Comparison of ENCODE assay signal across 27 cellular contexts in the genomic region with DNA sequence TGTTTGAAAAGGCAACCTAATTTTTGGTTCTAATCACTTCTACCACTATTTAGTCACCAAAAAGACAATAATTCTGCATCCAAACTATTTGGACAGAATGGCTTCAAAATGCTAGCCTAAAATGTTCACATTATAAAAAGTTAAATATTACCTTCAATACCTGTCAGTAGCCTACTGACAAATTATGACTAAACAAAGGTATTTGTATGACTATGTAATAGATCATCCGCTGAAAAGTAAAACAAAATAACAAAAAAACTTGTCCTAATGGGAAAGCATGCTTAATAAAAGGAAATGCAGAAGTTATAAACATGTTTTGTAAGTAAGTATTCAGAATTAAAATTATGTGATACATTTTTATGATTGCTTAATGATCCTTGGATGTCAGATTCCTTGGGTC. TPM values are rescaled to one million over a fixed set of nuclear protein-coding genes. Genes with fewer than 3 reads are reported as not detected.
A peak's percentile ranks its signal among the peaks of the same experiment; 100 is the strongest.
DNase-seq lines count a peak whose midpoint lies in the region; ATAC-seq, FAIRE-seq and TF ChIP-seq lines count a peak whose summit lies in the region.
"Had no signal": no experiment of that assay in that cellular context is flagged by ENCODE, and none has a peak within 500 bp of the region (broad histone marks: within the 10 kb centered on the region; RNA-seq: fewer than 3 reads in every experiment).

No MANE protein-coding gene starts in this region.

- H3K27ac ChIP-seq in A549: no peak overlapping the region
- no peak overlapping the region for H3K27ac ChIP-seq in RWPE2 (ENCODE audit: poor library complexity, severe bottlenecking)
- no peak overlapping the region for H3K27ac ChIP-seq in foreskin keratinocyte
- peak overlapping the region; percentile 26 for H3K27ac ChIP-seq in subcutaneous abdominal adipose tissue (ENCODE audit: low read depth, low read length)
- H3K27ac ChIP-seq in MM.1S (ENCODE audit: low read length): no peak overlapping the region
- H3K27ac ChIP-seq: 22Rv1; BLaER1 treated with 17β-estradiol and CSF1 and Interleukin-3, amounts not matched to agents 10 nM and 100 nM had no signal

- no peaks in the 10 kb centered on the region for H3K36me3 Mint-ChIP-seq in activated CD4-positive, alpha-beta T cell treated with anti-CD3 and anti-CD28 coated beads, Interleukin-2, amount 10 ng/mL, durations not matched to agents 7 days and 5 days (ENCODE audit: low read depth)
- H3K36me3 Mint-ChIP-seq: CD4-positive, alpha-beta memory T cell had no signal

- TF ChIP-seq CTCF in A549 (IDR thresholded peaks at IDR 0.05) (no peak), RWPE2 (IDR thresholded peaks at IDR 0.05; ENCODE audit: poor library complexity, severe bottlenecking) (no peak), foreskin keratinocyte (conservative IDR thresholded peaks at IDR 0.05) (no peak), MM.1S (IDR thresholded peaks at IDR 0.05; ENCODE audit: low read length) (no peak)

- no peak overlapping the region for H3K4me2 ChIP-seq in A549
- H3K4me2 ChIP-seq in MM.1S (ENCODE audit: low read depth, low read length): no peak overlapping the region
- H3K4me2 ChIP-seq: BLaER1 treated with 17β-estradiol and CSF1 and Interleukin-3, amounts not matched to agents 10 nM and 100 nM had no signal

- H3K27ac Mint-ChIP-seq in activated CD4-positive, alpha-beta T cell treated with anti-CD3 and anti-CD28 coated beads, Interleukin-2, amount 10 ng/mL, durations not matched to agents 7 days and 5 days: no peak overlapping the region
- H3K27ac Mint-ChIP-seq: CD4-positive, alpha-beta memory T cell; HFFc6 had no signal

- no peaks in the 10 kb centered on the region for H4K20me1 ChIP-seq in MM.1S (ENCODE audit: insufficient read depth, low read length)

- ATAC-seq in A549 (no peak), RWPE2 (ENCODE audit: low read depth) (peak; percentile 61; the same call in 2 of the 3 replicates), foreskin keratinocyte (peak; percentile 73), GM19023 (IDR thresholded peaks at IDR 0.05; ENCODE audit: unreplicated experiment) (no peak)

- FAIRE-seq in A549 (lab: Jason Lieb, UNC): peak; percentile 51
- FAIRE-seq: A204.1, GM12891, GM18507, H54 had no signal

- no peak for TF ChIP-seq EP300 in A549 (IDR thresholded peaks at IDR 0.05)

- no peaks in the 10 kb centered on the region for H3K9me2 ChIP-seq in MM.1S (replicated peaks; ENCODE audit: insufficient read depth, low read length)

- H3K27me3 Mint-ChIP-seq in activated CD4-positive, alpha-beta T cell treated with anti-CD3 and anti-CD28 coated beads, Interleukin-2, amount 10 ng/mL, durations not matched to agents 7 days and 5 days: no peaks in the 10 kb centered on the region
- H3K27me3 Mint-ChIP-seq: CD4-positive, alpha-beta memory T cell had no signal

- H3K9ac ChIP-seq in subcutaneous abdominal adipose tissue (ENCODE audit: low read length in 5 of 5): no peak overlapping the region
- no peak overlapping the region for H3K9ac ChIP-seq in MM.1S (ENCODE audit: low read length)
- H3K9ac ChIP-seq: BLaER1 treated with 17β-estradiol and CSF1 and Interleukin-3, amounts not matched to agents 10 nM and 100 nM had no signal

- POLR2A ChIA-PET in A549 (lab: Yijun Ruan, JAX): no interaction called here
- POLR2A ChIA-PET in activated CD4-positive, alpha-beta T cell treated with anti-CD3 and anti-CD28 coated beads, Interleukin-2, amount 10 ng/mL, durations not matched to agents 7 days and 5 days (lab: Charles Lee): no interaction called here

- no peak overlapping the region for H2AFZ ChIP-seq in MM.1S (ENCODE audit: low read length)

- H3K9me3 Mint-ChIP-seq in activated CD4-positive, alpha-beta T cell treated with anti-CD3 and anti-CD28 coated beads, Interleukin-2, amount 10 ng/mL, durations not matched to agents 7 days and 5 days: no peaks in the 10 kb centered on the region
- H3K9me3 Mint-ChIP-seq: HFFc6 had no signal

- no peak overlapping the region for H3K4me3 Mint-ChIP-seq in activated CD4-positive, alpha-beta T cell treated with anti-CD3 and anti-CD28 coated beads, Interleukin-2, amount 10 ng/mL, durations not matched to agents 7 days and 5 days
- H3K4me3 Mint-ChIP-seq: CD4-positive, alpha-beta memory T cell; HFFc6 had no signal

- no peaks in the 10 kb centered on the region for H3K4me1 Mint-ChIP-seq in activated CD4-positive, alpha-beta T cell treated with anti-CD3 and anti-CD28 coated beads, Interleukin-2, amount 10 ng/mL, durations not matched to agents 7 days and 5 days
- H3K4me1 Mint-ChIP-seq: CD4-positive, alpha-beta memory T cell had no signal

- H3K27me3 ChIP-seq in RWPE2 (ENCODE audit: insufficient read depth, poor library complexity, severe bottlenecking) (no peaks in the 10 kb centered on the region), foreskin keratinocyte (no peaks in the 10 kb centered on the region), subcutaneous abdominal adipose tissue (ENCODE audit: control insufficient read depth in 5 of 5, insufficient read depth in 4 of 5, low read length in 5 of 5) (no peaks in the 10 kb centered on the region), MM.1S (replicated peaks; ENCODE audit: insufficient read depth, low read length) (no peaks in the 10 kb centered on the region)
- H3K27me3 ChIP-seq: BE2C; BLaER1 treated with 17β-estradiol and CSF1 and Interleukin-3, amounts not matched to agents 10 nM and 100 nM had no signal

- H3K9me3 ChIP-seq in A549: no peaks in the 10 kb centered on the region
- H3K9me3 ChIP-seq in RWPE2 (ENCODE audit: severe bottlenecking): no peaks in the 10 kb centered on the region
- H3K9me3 ChIP-seq in subcutaneous abdominal adipose tissue (ENCODE audit: control insufficient read depth in 5 of 5, low read length in 5 of 5): peaks cover 0 to under 1% (median 0%) of the 10 kb centered on the region in 5 donors
- no peaks in the 10 kb centered on the region for H3K9me3 ChIP-seq in MM.1S (replicated peaks; ENCODE audit: insufficient read depth, low read length)
- H3K9me3 ChIP-seq: BE2C; BLaER1 treated with 17β-estradiol and CSF1 and Interleukin-3, amounts not matched to agents 10 nM and 100 nM; HAP-1 had no signal

- H3F3A ChIP-seq in MM.1S (ENCODE audit: insufficient read depth, low read length): no peaks in the 10 kb centered on the region

- no peak for TF ChIP-seq RAD21 in A549 (conservative IDR thresholded peaks at IDR 0.05 in 1 of 2, IDR thresholded peaks at IDR 0.05 in 1 of 2)

- no peaks in the 10 kb centered on the region for H3K36me3 ChIP-seq in RWPE2 (ENCODE audit: low read depth)
- H3K36me3 ChIP-seq in subcutaneous abdominal adipose tissue (ENCODE audit: control insufficient read depth in 5 of 5, insufficient read depth in 5 of 5, low read length in 5 of 5): peaks cover 55 to 84% (median 72%) of the 10 kb centered on the region in 5 donors
- H3K36me3 ChIP-seq in MM.1S (replicated peaks; ENCODE audit: insufficient read depth, low read length): no peaks in the 10 kb centered on the region
- H3K36me3 ChIP-seq: BE2C, HAP-1 had no signal

- H3K79me2 ChIP-seq in MM.1S (ENCODE audit: low read length): no peaks in the 10 kb centered on the region

- no peak overlapping the region for H3K4me3 ChIP-seq in A549
- no peak overlapping the region for H3K4me3 ChIP-seq in RWPE2 (ENCODE audit: severe bottlenecking)
- no peak overlapping the region for H3K4me3 ChIP-seq in subcutaneous abdominal adipose tissue (ENCODE audit: low read depth in 1 of 5, low read length in 5 of 5)
- H3K4me3 ChIP-seq in MM.1S (ENCODE audit: low read length): no peak overlapping the region
- H3K4me3 ChIP-seq: BLaER1 treated with 17β-estradiol and CSF1 and Interleukin-3, amounts not matched to agents 10 nM and 100 nM; HAP-1 had no signal

- WGBS in A549 (ENCODE audit: missing lambda C conversion rate): 49% methylated on average over 1 of the region's 1 CpG

- CTCF ChIA-PET in A549 (lab: Yijun Ruan, JAX): interaction anchor here (0.8 to 2.6 kb wide), 3 partner anchors 16 to 247 kb away, joined by 3 to 15 read pairs (median 3); no protein-coding TSS in a partner anchor
- CTCF ChIA-PET in activated CD4-positive, alpha-beta T cell treated with anti-CD3 and anti-CD28 coated beads, Interleukin-2, amount 10 ng/mL, durations not matched to agents 7 days and 5 days (lab: Charles Lee): no interaction called here

- no peak for DNase-seq in A549 (ENCODE audit: low read depth in 1 of 2, low spot score in 1 of 2)
- DNase-seq in RWPE2 (ENCODE audit: low spot score): no peak
- DNase-seq in foreskin keratinocyte: no peak
- no peak for DNase-seq in activated CD4-positive, alpha-beta T cell treated with anti-CD3 and anti-CD28 coated beads, Interleukin-2, amount 10 ng/mL, durations not matched to agents 7 days and 5 days
- no peak for DNase-seq in MM.1S
- DNase-seq: ACHN; AML-193; BE2C; Calu3; CD4-positive, alpha-beta memory T cell; COR-L47; DMS53; DMS79 treated with DMSO at 0.1 percent for 48 hours; GF-D8; GOT3; HFFc6 had no signal

- peaks cover 18% of the 10 kb centered on the region; the same call in 2 of the 3 replicates for H3K4me1 ChIP-seq in A549
- peaks cover 32% of the 10 kb centered on the region for H3K4me1 ChIP-seq in RWPE2 (ENCODE audit: insufficient read depth, poor library complexity, severe bottlenecking)
- peaks cover 21% of the 10 kb centered on the region for H3K4me1 ChIP-seq in foreskin keratinocyte
- H3K4me1 ChIP-seq in subcutaneous abdominal adipose tissue (ENCODE audit: control insufficient read depth in 5 of 5, insufficient read depth in 5 of 5, low read length in 5 of 5): peaks cover 0 to 15% (median 13%) of the 10 kb centered on the region in 5 donors
- no peaks in the 10 kb centered on the region for H3K4me1 ChIP-seq in MM.1S (ENCODE audit: low read length)
- H3K4me1 ChIP-seq: BE2C, HAP-1 had no signal

- TF ChIP-seq POLR2A in A549 (IDR thresholded peaks at IDR 0.05; ENCODE audit: low read length): no peak

TF ChIP-seq in A549, 52 proteins besides CTCF, POLR2A, EP300 and RAD21 (continues in another document):
- TF ChIP-seq, protein P1, sequence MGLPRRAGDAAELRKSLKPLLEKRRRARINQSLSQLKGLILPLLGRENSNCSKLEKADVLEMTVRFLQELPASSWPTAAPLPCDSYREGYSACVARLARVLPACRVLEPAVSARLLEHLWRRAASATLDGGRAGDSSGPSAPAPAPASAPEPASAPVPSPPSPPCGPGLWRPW (IDR thresholded peaks at IDR 0.05): no peak
- no peak for TF ChIP-seq FOSL2 (IDR thresholded peaks at IDR 0.05)
- TF ChIP-seq FOSL2 (CRISPR knock-in tag; IDR thresholded peaks at IDR 0.05): no peak
- TF ChIP-seq SREBF2 (IDR thresholded peaks at IDR 0.05): no peak
- TF ChIP-seq ZNF302 (CRISPR knock-in tag; IDR thresholded peaks at IDR 0.05): no peak
- no peak for TF ChIP-seq EHF (CRISPR knock-in tag; IDR thresholded peaks at IDR 0.05)
- no peak for TF ChIP-seq ZSCAN20 (CRISPR knock-in tag; IDR thresholded peaks at IDR 0.05)

RNA-seq across cellular contexts. Expression of gene CD36, which starts 36.6 kb away (rescaled TPM):
- polyA plus RNA-seq in A549 (2011; rRNA removed) (0.37 and 0.60 TPM in 2 replicates), A549 (2017; fragmentation: RNase III; extraction: RNeasy Plus Mini Kit Qiagen cat#74134 plus additional on column Dnase treatment) (0.11 to 0.13 TPM (median 0.12 TPM) in 3 replicates), foreskin keratinocyte (0.02 TPM in 1 of 2 replicates, not detected in the other)
- 0.03 and 0.06 TPM in 2 replicates for polyA plus RNA-seq in A549 (2012; cell fraction: cytosol; rRNA removed)
- 0.02 TPM in 1 of 2 replicates, not detected in the other for polyA plus RNA-seq in A549 (2012; cell fraction: nucleus; rRNA removed)
- 0.04 TPM in 1 of 2 replicates, not detected in the other for polyA minus RNA-seq in A549 (2011; rRNA and poly(A)+ RNA removed)
- 0.20 TPM in 1 of 2 replicates, not detected in the other for total RNA-seq in foreskin keratinocyte
- total RNA-seq in activated CD4-positive, alpha-beta T cell treated with anti-CD3 and anti-CD28 coated beads, Interleukin-2, amount 10 ng/mL, durations not matched to agents 7 days and 5 days: not detected
- total RNA-seq: Calu3, Daoy, G401 had no signal

Comparison
In these comparisons a context has a peak if more than half of its experiments do, and no peak if none do; other contexts are left out.
1. ATAC-seq: peak in RWPE2 (single experiment) and foreskin keratinocyte (single experiment); none in A549 (0 of 2) and GM19023 (single experiment).